ENCODE assay signal across 12 cellular contexts in genomic region chr7:138023618-138024333, GRCh38. TPM values are rescaled to one million over a fixed set of nuclear protein-coding genes. Genes with fewer than 3 reads are reported as not detected.
DNase-seq lines count a peak whose midpoint lies in the region; ATAC-seq and TF ChIP-seq lines count a peak whose summit lies in the region.
"Had no signal": no experiment of that assay in that cellular context is flagged by ENCODE, and none has a peak within 500 bp of the region (broad histone marks: within the 10 kb centered on the region; RNA-seq: fewer than 3 reads in every experiment).

No MANE protein-coding gene starts in this region.

- no peak overlapping the region for H3K27ac ChIP-seq in esophagus muscularis mucosa (replicated peaks in 1 of 4)
- H3K27ac ChIP-seq: gastroesophageal sphincter, tibial nerve had no signal

- ATAC-seq in GM21423 (IDR thresholded peaks at IDR 0.05; ENCODE audit: unreplicated experiment) (peak; percentile 81), HG03135 (IDR thresholded peaks at IDR 0.05; ENCODE audit: unreplicated experiment) (peak; percentile 80)
- ATAC-seq: gastroesophageal sphincter had no signal

- TF ChIP-seq POLR2A in esophagus muscularis mucosa (IDR thresholded peaks at IDR 0.05; ENCODE audit: low read depth): no peak

- H3K4me1 ChIP-seq in esophagus muscularis mucosa: no peaks in the 10 kb centered on the region
- H3K4me1 ChIP-seq: gastroesophageal sphincter, tibial nerve had no signal

- intact Hi-C loops in esophagus muscularis mucosa (cut with DNase I): no loop called here

- H3K36me3 Mint-ChIP-seq in immature natural killer cell: peaks cover 0 to 4% (median 0%) of the 10 kb centered on the region in 3 donors

- peaks cover 0 to 6% (median 4%) of the 10 kb centered on the region in 3 donors for H3K27me3 Mint-ChIP-seq in immature natural killer cell (ENCODE audit: low read depth in 3 of 3)

- DNase-seq in NCI-H2171 treated with DMSO at 0.1 percent for 48 hours (lab: John Stamatoyannopoulos, UW) (peak; percentile 26), NCI-H2171 (lab: John Stamatoyannopoulos, UW) (no peak), esophagus muscularis mucosa (ENCODE audit: extremely low spot score) (peak; percentile 89), DMS114 treated with DMSO at 0.1 percent for 48 hours (lab: John Stamatoyannopoulos, UW; ENCODE audit: unreplicated experiment) (no peak), GM19240 (ENCODE audit: insufficient read length, low spot score) (no peak), immature natural killer cell (no peak)
- DNase-seq: activated CD8-positive, alpha-beta memory T cell treated with anti-CD3 and anti-CD28 coated beads for 24 hours had no signal

- H3K4me1 Mint-ChIP-seq in immature natural killer cell: peaks cover 0 to 9% of the 10 kb centered on the region in 2 donors

- H3K27ac Mint-ChIP-seq in immature natural killer cell: no peak overlapping the region

- no peak overlapping the region for H3K4me3 ChIP-seq in esophagus muscularis mucosa
- H3K4me3 ChIP-seq: gastroesophageal sphincter, tibial nerve had no signal

- H3K9me3 Mint-ChIP-seq in immature natural killer cell: no peaks in the 10 kb centered on the region

- H3K27me3 ChIP-seq in esophagus muscularis mucosa: peaks cover 0 to 6% (median 0%) of the 10 kb centered on the region in 4 donors
- H3K27me3 ChIP-seq: gastroesophageal sphincter, tibial nerve had no signal

- no peak for TF ChIP-seq CTCF in esophagus muscularis mucosa (IDR thresholded peaks at IDR 0.05)

- H3K4me3 Mint-ChIP-seq in immature natural killer cell: no peak overlapping the region

- TF ChIP-seq EP300 in esophagus muscularis mucosa (IDR thresholded peaks at IDR 0.05): no peak

- 95% methylated on average over 3 of the region's 3 CpGs for WGBS in esophagus muscularis mucosa

- H3K36me3 ChIP-seq in esophagus muscularis mucosa: no peaks in the 10 kb centered on the region
- H3K36me3 ChIP-seq: gastroesophageal sphincter, tibial nerve had no signal

- no peaks in the 10 kb centered on the region for H3K9me3 ChIP-seq in esophagus muscularis mucosa
- H3K9me3 ChIP-seq: gastroesophageal sphincter had no signal

RNA-seq across cellular contexts. Expression of gene CREB3L2, which starts 21.9 kb away (rescaled TPM):
- total RNA-seq in esophagus muscularis mucosa: 10 to 100 TPM; 29.2 to 43.4 (median 37.1) TPM
- 10 to 100 TPM; 10.8 to 21.6 (median 12.6) TPM for polyA plus RNA-seq in immature natural killer cell

RNA-seq across cellular contexts. Expression of gene AKR1D1, which starts 52.5 kb away (rescaled TPM):
- total RNA-seq in esophagus muscularis mucosa: not detected
- not detected for polyA plus RNA-seq in immature natural killer cell
- total RNA-seq: gastroesophageal sphincter, RPMI7951, tibial nerve had no signal

Comparison
In these comparisons a context has a peak if more than half of its experiments do, and no peak if none do; other contexts are left out.
1. DNase-seq: peak in NCI-H2171 treated with DMSO at 0.1 percent for 48 hours (single experiment) and esophagus muscularis mucosa (single experiment); none in NCI-H2171 (single experiment), DMS114 treated with DMSO at 0.1 percent for 48 hours (single experiment), GM19240 (single experiment) and immature natural killer cell (0 of 3).